ENCODE assay signal across 25 cellular contexts in genomic region chr11:38304926-38305325, GRCh38.
"Had no signal": no experiment of that assay in that cellular context is flagged by ENCODE, and none has a peak within 500 bp of the region (broad histone marks: within the 10 kb centered on the region; RNA-seq: fewer than 3 reads in every experiment).

No MANE protein-coding gene starts in this region.

- H3K27me3 Mint-ChIP-seq: dendritic cell treated with granulocyte-macrophage colony-stimulating factor and Interleukin-4, amounts not matched to agents 40 ng/mL and 50 ng/mL, for 4 days; effector memory CD8-positive, alpha-beta T cell; naive B cell; naive thymus-derived CD8-positive, alpha-beta T cell had no signal

- H3K4me1 Mint-ChIP-seq: endodermal cell; immature natural killer cell; naive B cell; naive thymus-derived CD8-positive, alpha-beta T cell had no signal

- H3K36me3 Mint-ChIP-seq: immature natural killer cell; mesothelial cell of epicardium; naive B cell; naive thymus-derived CD8-positive, alpha-beta T cell had no signal

- H3K27ac Mint-ChIP-seq: dendritic cell treated with granulocyte-macrophage colony-stimulating factor and Interleukin-4, amounts not matched to agents 40 ng/mL and 50 ng/mL, for 4 days; effector memory CD8-positive, alpha-beta T cell; endodermal cell; immature natural killer cell; mesothelial cell of epicardium; naive B cell; naive thymus-derived CD8-positive, alpha-beta T cell had no signal

- H3K4me3 Mint-ChIP-seq: dendritic cell treated with granulocyte-macrophage colony-stimulating factor and Interleukin-4, amounts not matched to agents 40 ng/mL and 50 ng/mL, for 4 days; effector memory CD8-positive, alpha-beta T cell; endodermal cell; immature natural killer cell; mesothelial cell of epicardium; naive B cell; naive thymus-derived CD8-positive, alpha-beta T cell had no signal

- H3K27me3 ChIP-seq: colonic mucosa, esophagus squamous epithelium, foreskin keratinocyte, gastroesophageal sphincter, heart left ventricle, hepatocyte, left lung had no signal

- H3K4me1 ChIP-seq: colonic mucosa, esophagus squamous epithelium, foreskin keratinocyte, left lung, lower lobe of right lung had no signal

- H3K27ac ChIP-seq: colonic mucosa, epithelial cell of prostate, esophagus squamous epithelium, foreskin keratinocyte, gastroesophageal sphincter, heart left ventricle, hepatocyte, left lung, lower lobe of right lung had no signal

- DNase-seq: colonic mucosa; cortex of kidney; effector CD8-positive, alpha-beta T cell; effector memory CD8-positive, alpha-beta T cell; endodermal cell; erythroblast; esophagus squamous epithelium; foreskin keratinocyte; heart left ventricle; hypothalamus; immature natural killer cell; islet precursor cell; left cardiac atrium; left lung; left ventricle myocardium superior; lower lobe of right lung; mesenchymal stem cell; mucosa of descending colon; naive B cell; naive thymus-derived CD8-positive, alpha-beta T cell had no signal

- H3K9me3 Mint-ChIP-seq: endodermal cell, mesothelial cell of epicardium had no signal

- H3K9me3 ChIP-seq: colonic mucosa, esophagus squamous epithelium, gastroesophageal sphincter, heart left ventricle, left lung, lower lobe of right lung had no signal

- H3K4me3 ChIP-seq: colonic mucosa, esophagus squamous epithelium, gastroesophageal sphincter, heart left ventricle, hepatocyte, left lung, lower lobe of right lung, mucosa of descending colon had no signal

- H3K36me3 ChIP-seq: colonic mucosa, esophagus squamous epithelium, gastroesophageal sphincter, heart left ventricle, left lung, lower lobe of right lung had no signal
